23 cellular contexts compared by ENCODE assay signal in the genomic region with DNA sequence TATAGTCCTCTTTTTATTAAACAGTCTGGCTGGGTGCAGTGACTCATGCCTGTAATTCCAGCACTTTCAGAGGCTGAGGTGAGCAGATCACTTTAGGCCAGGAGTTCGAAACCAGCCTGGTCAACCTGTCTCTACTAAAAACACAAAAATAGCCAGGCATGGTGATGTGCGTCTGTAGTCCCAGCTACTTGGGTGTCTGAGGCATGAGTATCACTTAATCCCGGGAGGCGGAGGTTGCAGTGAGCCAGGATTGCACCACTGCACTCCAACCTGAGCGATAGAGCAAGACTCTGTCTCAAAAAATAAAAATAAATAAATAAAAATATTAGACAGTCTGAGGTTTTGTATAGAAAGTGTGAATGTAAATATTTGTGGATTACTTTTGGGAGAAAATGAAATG. TPM values are rescaled to one million over a fixed set of nuclear protein-coding genes. Genes with fewer than 3 reads are reported as not detected.
DNase-seq lines count a peak whose midpoint lies in the region; ATAC-seq and TF ChIP-seq lines count a peak whose summit lies in the region.
"Had no signal": no experiment of that assay in that cellular context is flagged by ENCODE, and none has a peak within 500 bp of the region (broad histone marks: within the 10 kb centered on the region; RNA-seq: fewer than 3 reads in every experiment).

No MANE protein-coding gene starts in this region.

- no peaks in the 10 kb centered on the region for H3K27me3 Mint-ChIP-seq in T-helper 1 cell treated with Interleukin-12 subunit alpha and Interleukin-12 subunit beta and Interleukin-4 antibody, amounts not matched to agents 30 μg/mL and 1 μg/mL, for 36 hours (ENCODE audit: low read depth)
- no peaks in the 10 kb centered on the region for H3K27me3 Mint-ChIP-seq in brain
- H3K27me3 Mint-ChIP-seq: B cell; CD8-positive, alpha-beta memory T cell had no signal

- ATAC-seq in HG02588 (IDR thresholded peaks at IDR 0.05; ENCODE audit: unreplicated experiment): no peak
- ATAC-seq: HCT116 had no signal

- DNase-seq in T-helper 1 cell: no peak
- DNase-seq in stimulated activated CD4-positive, alpha-beta T cell treated with anti-CD3 and anti-CD28 coated beads, Interleukin-15, amount 100 ng/mL, for 24 hours: peak; percentile 21
- DNase-seq in stimulated activated CD4-positive, alpha-beta T cell treated with anti-CD3 and anti-CD28 coated beads, Interleukin-12 subunit alpha, Interleukin-12 subunit beta, amount 100 ng/mL, for 4 hours: no peak
- no peak for DNase-seq in DMS53 (lab: John Stamatoyannopoulos, UW)
- DNase-seq in G401 (ENCODE audit: low spot score): no peak
- DNase-seq: CD8-positive, alpha-beta memory T cell; DND-41; GDM1; KBM-7; MV-4-11; NCI-H1417 treated with DMSO at 0.1 percent for 48 hours; NCI-H2029; NCI-H2171 treated with DMSO at 0.1 percent for 48 hours; NCI-H446 treated with DMSO at 0.1 percent for 48 hours; NCI-H748 treated with DMSO at 0.1 percent for 48 hours; OCI-M1; RPMI8226; SIG-M5 had no signal

- in situ Hi-C loops in G401 (cut with HindIII; ENCODE audit: low sequenced_read_pairs): no loop called here

- H3K27ac Mint-ChIP-seq in T-helper 1 cell treated with Interleukin-12 subunit alpha and Interleukin-12 subunit beta and Interleukin-4 antibody, amounts not matched to agents 30 μg/mL and 1 μg/mL, for 36 hours: peak overlapping the region; percentile 15
- H3K27ac Mint-ChIP-seq in brain: peak overlapping the region in 3 of 5 experiments; percentile 48 to 75 (median 60)
- H3K27ac Mint-ChIP-seq: B cell had no signal

- TF ChIP-seq CTCF in brain (conservative IDR thresholded peaks at IDR 0.05): no peak

- H3K9me3 Mint-ChIP-seq in T-helper 1 cell treated with Interleukin-12 subunit alpha and Interleukin-12 subunit beta and Interleukin-4 antibody, amounts not matched to agents 30 μg/mL and 1 μg/mL, for 36 hours: no peaks in the 10 kb centered on the region
- no peaks in the 10 kb centered on the region for H3K9me3 Mint-ChIP-seq in brain
- H3K9me3 Mint-ChIP-seq: CD8-positive, alpha-beta memory T cell had no signal

- peaks cover 62% of the 10 kb centered on the region for H3K36me3 Mint-ChIP-seq in T-helper 1 cell treated with Interleukin-12 subunit alpha and Interleukin-12 subunit beta and Interleukin-4 antibody, amounts not matched to agents 30 μg/mL and 1 μg/mL, for 36 hours (ENCODE audit: low read depth)
- peaks cover 85% of the 10 kb centered on the region for H3K36me3 Mint-ChIP-seq in brain

- H3K4me3 Mint-ChIP-seq in T-helper 1 cell treated with Interleukin-12 subunit alpha and Interleukin-12 subunit beta and Interleukin-4 antibody, amounts not matched to agents 30 μg/mL and 1 μg/mL, for 36 hours: no peak overlapping the region
- no peak overlapping the region for H3K4me3 Mint-ChIP-seq in brain
- H3K4me3 Mint-ChIP-seq: B cell; CD8-positive, alpha-beta memory T cell had no signal

- H3K4me1 Mint-ChIP-seq in T-helper 1 cell treated with Interleukin-12 subunit alpha and Interleukin-12 subunit beta and Interleukin-4 antibody, amounts not matched to agents 30 μg/mL and 1 μg/mL, for 36 hours (ENCODE audit: low read depth): peaks cover 39% of the 10 kb centered on the region
- H3K4me1 Mint-ChIP-seq in brain: peaks cover 36% of the 10 kb centered on the region

RNA-seq across cellular contexts. Expression of a gene that starts 17.8 kb away (rescaled TPM):
- 271 TPM for polyA plus RNA-seq in brain (ENCODE audit: insufficient read depth, low read depth, low replicate concordance)
- total RNA-seq in G401 (2014; rRNA removed; shearing (Covaris generic)): 292 and 431 TPM in 2 replicates

RNA-seq across cellular contexts. Expression of a gene that starts 45.2 kb away (rescaled TPM):
- polyA plus RNA-seq in brain (ENCODE audit: insufficient read depth, low read depth, low replicate concordance): 8.2 TPM
- total RNA-seq in G401 (2014; rRNA removed; shearing (Covaris generic)): 0.12 and 0.37 TPM in 2 replicates

RNA-seq across cellular contexts. Expression of a gene that starts 45.3 kb away (rescaled TPM):
- polyA plus RNA-seq in brain (ENCODE audit: insufficient read depth, low read depth, low replicate concordance): 12.4 TPM
- total RNA-seq in G401 (2014; rRNA removed; shearing (Covaris generic)): 10.3 and 11.2 TPM in 2 replicates
